20 cellular contexts compared by ENCODE assay signal in the genomic region with DNA sequence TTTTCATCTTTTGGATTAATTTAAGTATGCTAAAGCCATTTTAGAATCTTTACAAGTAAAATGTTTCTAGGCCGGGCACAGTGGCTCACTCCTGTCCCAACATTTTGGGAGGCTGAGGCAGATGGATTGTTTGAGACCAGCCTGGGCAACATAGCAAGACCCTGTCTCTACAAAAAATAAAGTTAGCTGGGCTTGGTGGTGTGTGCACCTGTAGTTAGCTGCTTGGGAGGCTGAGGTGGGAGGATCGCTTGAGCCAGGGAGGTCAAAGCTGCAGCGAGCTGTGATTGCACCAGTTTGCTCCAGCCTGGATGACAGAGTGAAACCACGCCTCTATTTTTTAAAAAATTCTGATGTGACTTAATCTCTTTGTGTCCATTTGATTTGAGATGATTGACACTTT. TPM values are rescaled to one million over a fixed set of nuclear protein-coding genes. Genes with fewer than 3 reads are reported as not detected.
DNase-seq lines count a peak whose midpoint lies in the region; ATAC-seq and TF ChIP-seq lines count a peak whose summit lies in the region.
"Had no signal": no experiment of that assay in that cellular context is flagged by ENCODE, and none has a peak within 500 bp of the region (broad histone marks: within the 10 kb centered on the region; RNA-seq: fewer than 3 reads in every experiment).

No MANE protein-coding gene starts in this region.

- no peak for TF ChIP-seq POLR2A in gastrocnemius medialis (IDR thresholded peaks at IDR 0.05)

- H3K27ac ChIP-seq in gastrocnemius medialis = peak overlapping the region; percentile 2 to 99 (median 96)
- H3K27ac ChIP-seq: prostate gland had no signal

- ATAC-seq in gastrocnemius medialis = no peak
- ATAC-seq in left ventricle myocardium superior = no peak
- ATAC-seq in GM18909 (IDR thresholded peaks at IDR 0.05; ENCODE audit: poor library complexity, unreplicated experiment) = no peak
- ATAC-seq: natural killer cell treated with Interleukin-12 subunit alpha and Interleukin-12 subunit beta and Interleukin-15 and Interleukin-18, amount 100 ng/mL, for 72 hours had no signal

- in situ Hi-C loops in gastrocnemius medialis (cut with MboI; ENCODE audit: low sequenced_read_pairs in 4 of 4) = loop anchor here in 1 of 4 donors (5.0 kb wide), 1 partner anchor 85 kb away; no protein-coding TSS in a partner anchor

- H3K4me1 ChIP-seq in Loucy (ENCODE audit: insufficient read depth, low read length, poor library complexity, severe bottlenecking) = peaks cover 63% of the 10 kb centered on the region
- H3K4me1 ChIP-seq in gastrocnemius medialis = peaks cover 45 to 55% of the 10 kb centered on the region in 2 donors
- H3K4me1 ChIP-seq: prostate gland had no signal

- H4K20me1 ChIP-seq in Loucy (ENCODE audit: insufficient read depth, low read length, poor library complexity, severe bottlenecking) = peaks cover 81% of the 10 kb centered on the region

- H3K36me3 Mint-ChIP-seq in activated T-cell treated with anti-CD3 and anti-CD28 coated beads, Interleukin-2, amount 50 U/mL, for 24 hours (ENCODE audit: low read depth) = peaks cover 53% of the 10 kb centered on the region
- H3K36me3 Mint-ChIP-seq in brain = peaks cover 21% of the 10 kb centered on the region

- no peaks in the 10 kb centered on the region for H3K9me3 Mint-ChIP-seq in activated T-cell treated with anti-CD3 and anti-CD28 coated beads, Interleukin-2, amount 50 U/mL, for 24 hours
- H3K9me3 Mint-ChIP-seq in brain = peaks cover 3 to 4% (median 4%) of the 10 kb centered on the region in 5 experiments
- H3K9me3 Mint-ChIP-seq: endodermal cell; memory B cell; natural killer cell treated with Interleukin-12 subunit alpha and Interleukin-12 subunit beta and Interleukin-15 and Interleukin-18, amount 100 ng/mL, for 72 hours had no signal

- peak overlapping the region; percentile 99 for H3K4me2 ChIP-seq in Loucy (ENCODE audit: low read depth, low read length, poor library complexity, severe bottlenecking)

- peaks cover 1% of the 10 kb centered on the region; the same call in 1 of the 2 replicates for H3K36me3 ChIP-seq in Loucy (ENCODE audit: insufficient read depth, low read length)
- no peaks in the 10 kb centered on the region for H3K36me3 ChIP-seq in gastrocnemius medialis
- H3K36me3 ChIP-seq: prostate gland had no signal

- H2AFZ ChIP-seq in Loucy (ENCODE audit: low read length) = no peak overlapping the region

- H3K27me3 ChIP-seq in Loucy (ENCODE audit: insufficient read depth, low read length, poor library complexity, severe bottlenecking) (no peaks in the 10 kb centered on the region), gastrocnemius medialis (no peaks in the 10 kb centered on the region)

- H3K9ac ChIP-seq in Loucy (ENCODE audit: low read depth, low read length, poor library complexity, severe bottlenecking) = peak overlapping the region; percentile 93

- H3K27me3 Mint-ChIP-seq in activated T-cell treated with anti-CD3 and anti-CD28 coated beads, Interleukin-2, amount 50 U/mL, for 24 hours = no peaks in the 10 kb centered on the region
- H3K27me3 Mint-ChIP-seq in brain = peaks cover 8% of the 10 kb centered on the region
- H3K27me3 Mint-ChIP-seq: memory B cell; natural killer cell treated with Interleukin-12 subunit alpha and Interleukin-12 subunit beta and Interleukin-15 and Interleukin-18, amount 100 ng/mL, for 72 hours had no signal

- H3K27ac Mint-ChIP-seq in activated T-cell treated with anti-CD3 and anti-CD28 coated beads, Interleukin-2, amount 50 U/mL, for 24 hours = peak overlapping the region; percentile 61
- no peak overlapping the region for H3K27ac Mint-ChIP-seq in brain
- H3K27ac Mint-ChIP-seq: endodermal cell; memory B cell; natural killer cell treated with Interleukin-12 subunit alpha and Interleukin-12 subunit beta and Interleukin-15 and Interleukin-18, amount 100 ng/mL, for 72 hours had no signal

- peak overlapping the region; percentile 48 for H3K4me3 Mint-ChIP-seq in activated T-cell treated with anti-CD3 and anti-CD28 coated beads, Interleukin-2, amount 50 U/mL, for 24 hours
- H3K4me3 Mint-ChIP-seq in brain = peak overlapping the region in 4 of 5 experiments; percentile 9 to 51 (median 40)
- H3K4me3 Mint-ChIP-seq: endodermal cell; memory B cell; natural killer cell treated with Interleukin-12 subunit alpha and Interleukin-12 subunit beta and Interleukin-15 and Interleukin-18, amount 100 ng/mL, for 72 hours had no signal

- TF ChIP-seq CTCF in Loucy (conservative IDR thresholded peaks at IDR 0.05; ENCODE audit: low read length) (no peak), brain (conservative IDR thresholded peaks at IDR 0.05) (no peak), gastrocnemius medialis (IDR thresholded peaks at IDR 0.05 in 4 of 5, conservative IDR thresholded peaks at IDR 0.05 in 1 of 5) (no peak)

- H3K4me1 Mint-ChIP-seq in activated T-cell treated with anti-CD3 and anti-CD28 coated beads, Interleukin-2, amount 50 U/mL, for 24 hours (ENCODE audit: low read depth) = peaks cover 67% of the 10 kb centered on the region
- H3K4me1 Mint-ChIP-seq in brain = peaks cover 65% of the 10 kb centered on the region

- no peak for DNase-seq in activated T-cell treated with anti-CD3 and anti-CD28 coated beads, Interleukin-2, amount 50 U/mL, for 24 hours
- DNase-seq in activated T-cell treated with anti-CD3 and anti-CD28 coated beads for 4 hours (no peak), gastrocnemius medialis (no peak), left ventricle myocardium superior (no peak), mucosa of gallbladder (ENCODE audit: low spot score) (no peak)
- DNase-seq: activated CD4-positive, alpha-beta T cell treated with anti-CD3 and anti-CD28 coated beads, Interleukin-2, amount 50 U/mL, for 48 hours; anterior cingulate cortex; C1 segment of cervical spinal cord; DMS79; endodermal cell; GOT3; NCI-H2029; NCI-H446; RPMI8226 had no signal

- H3K9me2 ChIP-seq in Loucy (replicated peaks; ENCODE audit: low read depth, low read length) = no peaks in the 10 kb centered on the region

- H3K4me3 ChIP-seq in Loucy (ENCODE audit: low read length, poor library complexity, severe bottlenecking) = peak overlapping the region; percentile 96
- no peak overlapping the region for H3K4me3 ChIP-seq in gastrocnemius medialis
- H3K4me3 ChIP-seq: prostate gland had no signal

- H3K9me3 ChIP-seq in Loucy (ENCODE audit: insufficient read depth, low read depth, low read length) (no peaks in the 10 kb centered on the region), gastrocnemius medialis (no peaks in the 10 kb centered on the region)
- H3K9me3 ChIP-seq: prostate gland had no signal

- peaks cover 88% of the 10 kb centered on the region for H3K79me2 ChIP-seq in Loucy (ENCODE audit: insufficient read depth, low read length)

- peaks cover 4% of the 10 kb centered on the region; the same call in 1 of the 2 replicates for H3F3A ChIP-seq in Loucy (ENCODE audit: low read depth)

- intact Hi-C loops in gastrocnemius medialis (cut with DNase I; ENCODE audit: low total_unique reads) (loop anchor here (5.0 kb wide), 1 partner anchor 65 kb away; no protein-coding TSS in a partner anchor), left ventricle myocardium superior (cut with micrococcal nuclease) (no loop called here)

RNA-seq across cellular contexts. Expression of gene PPM1B, which starts 3.9 kb away (rescaled TPM):
- 24.2 TPM for polyA plus RNA-seq in brain (ENCODE audit: insufficient read depth, low read depth, low replicate concordance)
- total RNA-seq in gastrocnemius medialis = 100 to 1,000 TPM in 2 of 4 donors, 10 to 100 TPM in 2; 73.5 to 124 (median 101) TPM
- 56.7 TPM for total RNA-seq in left ventricle myocardium superior
- 47.2 TPM for total RNA-seq in mucosa of gallbladder
